In genomic region chr6:75602164-75602896, GRCh38 we compare ENCODE assay signal across 1 cellular context.
TF ChIP-seq lines count a peak whose summit lies in the region.

No MANE protein-coding gene starts in this region.

TF ChIP-seq in HEK293, 187 proteins besides CTCF, POLR2A, EP300 and RAD21 (continued from another document and continues in another):
- TF ChIP-seq, protein P1, sequence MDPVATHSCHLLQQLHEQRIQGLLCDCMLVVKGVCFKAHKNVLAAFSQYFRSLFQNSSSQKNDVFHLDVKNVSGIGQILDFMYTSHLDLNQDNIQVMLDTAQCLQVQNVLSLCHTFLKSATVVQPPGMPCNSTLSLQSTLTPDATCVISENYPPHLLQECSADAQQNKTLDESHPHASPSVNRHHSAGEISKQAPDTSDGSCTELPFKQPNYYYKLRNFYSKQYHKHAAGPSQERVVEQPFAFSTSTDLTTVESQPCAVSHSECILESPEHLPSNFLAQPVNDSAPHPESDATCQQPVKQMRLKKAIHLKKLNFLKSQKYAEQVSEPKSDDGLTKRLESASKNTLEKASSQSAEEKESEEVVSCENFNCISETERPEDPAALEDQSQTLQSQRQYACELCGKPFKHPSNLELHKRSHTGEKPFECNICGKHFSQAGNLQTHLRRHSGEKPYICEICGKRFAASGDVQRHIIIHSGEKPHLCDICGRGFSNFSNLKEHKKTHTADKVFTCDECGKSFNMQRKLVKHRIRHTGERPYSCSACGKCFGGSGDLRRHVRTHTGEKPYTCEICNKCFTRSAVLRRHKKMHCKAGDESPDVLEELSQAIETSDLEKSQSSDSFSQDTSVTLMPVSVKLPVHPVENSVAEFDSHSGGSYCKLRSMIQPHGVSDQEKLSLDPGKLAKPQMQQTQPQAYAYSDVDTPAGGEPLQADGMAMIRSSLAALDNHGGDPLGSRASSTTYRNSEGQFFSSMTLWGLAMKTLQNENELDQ (tag by site-specific recombination; IDR thresholded peaks at IDR 0.05; ENCODE audit: low read depth), result no peak
- no peak for TF ChIP-seq ZNF266 (tag by site-specific recombination; IDR thresholded peaks at IDR 0.05; ENCODE audit: low read depth)
- TF ChIP-seq, protein P2, sequence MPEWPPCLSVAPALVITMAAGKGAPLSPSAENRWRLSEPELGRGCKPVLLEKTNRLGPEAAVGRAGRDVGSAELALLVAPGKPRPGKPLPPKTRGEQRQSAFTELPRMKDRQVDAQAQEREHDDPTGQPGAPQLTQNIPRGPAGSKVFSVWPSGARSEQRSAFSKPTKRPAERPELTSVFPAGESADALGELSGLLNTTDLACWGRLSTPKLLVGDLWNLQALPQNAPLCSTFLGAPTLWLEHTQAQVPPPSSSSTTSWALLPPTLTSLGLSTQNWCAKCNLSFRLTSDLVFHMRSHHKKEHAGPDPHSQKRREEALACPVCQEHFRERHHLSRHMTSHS (tag by site-specific recombination; IDR thresholded peaks at IDR 0.05), result no peak
- no peak for TF ChIP-seq ZNF677 (tag by site-specific recombination; IDR thresholded peaks at IDR 0.05)
- TF ChIP-seq ZNF571 (tag by site-specific recombination; IDR thresholded peaks at IDR 0.05), result no peak
- 0 out of 2 replicates have a peak, but pooled peaks have one; percentile 8 for TF ChIP-seq ZNF391 (tag by site-specific recombination; IDR thresholded peaks at IDR 0.05; ENCODE audit: borderline replicate concordance, low read depth)
- TF ChIP-seq SETDB1 (IDR thresholded peaks at IDR 0.05; ENCODE audit: insufficient read length, low read length), result no peak
- no peak for TF ChIP-seq PRDM6 (tag by site-specific recombination; IDR thresholded peaks at IDR 0.05)
- peak; percentile 27; the same call in 1 of the 2 replicates for TF ChIP-seq KLF7 (tag by site-specific recombination; IDR thresholded peaks at IDR 0.05; ENCODE audit: borderline replicate concordance)
- no peak for TF ChIP-seq ZNF324 (tag by site-specific recombination; IDR thresholded peaks at IDR 0.05)
- TF ChIP-seq KLF10 (tag by site-specific recombination; IDR thresholded peaks at IDR 0.05), result no peak
- no peak for TF ChIP-seq PRDM1 (tag by site-specific recombination; IDR thresholded peaks at IDR 0.05)
- TF ChIP-seq ZNF239 (tag by site-specific recombination; IDR thresholded peaks at IDR 0.05), result no peak
- TF ChIP-seq KLF16 (tag by site-specific recombination; IDR thresholded peaks at IDR 0.05), result peak; percentile 73
- no peak; the same call in 1 of the 2 replicates for TF ChIP-seq GLI4 (tag by site-specific recombination; IDR thresholded peaks at IDR 0.05)
- no peak for TF ChIP-seq ZNF184 (tag by site-specific recombination; IDR thresholded peaks at IDR 0.05)
- peak; percentile 89 for TF ChIP-seq YY1 (tag by site-specific recombination; IDR thresholded peaks at IDR 0.05)
- peak; percentile 66 for TF ChIP-seq ZNF600 (tag by site-specific recombination; IDR thresholded peaks at IDR 0.05)
- TF ChIP-seq ZNF530 (tag by site-specific recombination; IDR thresholded peaks at IDR 0.05; ENCODE audit: low read depth), result no peak
- TF ChIP-seq BCL11A (tag by site-specific recombination; IDR thresholded peaks at IDR 0.05; ENCODE audit: low read depth), result no peak
- no peak for TF ChIP-seq ZNF791 (tag by site-specific recombination; IDR thresholded peaks at IDR 0.05)
- TF ChIP-seq, protein P3, sequence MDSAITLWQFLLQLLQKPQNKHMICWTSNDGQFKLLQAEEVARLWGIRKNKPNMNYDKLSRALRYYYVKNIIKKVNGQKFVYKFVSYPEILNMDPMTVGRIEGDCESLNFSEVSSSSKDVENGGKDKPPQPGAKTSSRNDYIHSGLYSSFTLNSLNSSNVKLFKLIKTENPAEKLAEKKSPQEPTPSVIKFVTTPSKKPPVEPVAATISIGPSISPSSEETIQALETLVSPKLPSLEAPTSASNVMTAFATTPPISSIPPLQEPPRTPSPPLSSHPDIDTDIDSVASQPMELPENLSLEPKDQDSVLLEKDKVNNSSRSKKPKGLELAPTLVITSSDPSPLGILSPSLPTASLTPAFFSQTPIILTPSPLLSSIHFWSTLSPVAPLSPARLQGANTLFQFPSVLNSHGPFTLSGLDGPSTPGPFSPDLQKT (IDR thresholded peaks at IDR 0.05; ENCODE audit: borderline replicate concordance, low read depth, low read length), result no peak
- TF ChIP-seq ZNF521 (tag by site-specific recombination; IDR thresholded peaks at IDR 0.05), result no peak
- TF ChIP-seq SCRT2 (tag by site-specific recombination; IDR thresholded peaks at IDR 0.05), result no peak
- no peak for TF ChIP-seq ZNF366 (tag by site-specific recombination; conservative IDR thresholded peaks at IDR 0.05)
- peak; percentile 27; the same call in 1 of the 2 replicates for TF ChIP-seq ZBTB7A (tag by site-specific recombination; IDR thresholded peaks at IDR 0.05; ENCODE audit: low read depth)
- TF ChIP-seq ZFP3 (tag by site-specific recombination; IDR thresholded peaks at IDR 0.05; ENCODE audit: low read depth), result no peak
- TF ChIP-seq ZNF223 (tag by site-specific recombination; IDR thresholded peaks at IDR 0.05), result no peak
- 0 out of 2 replicates have a peak, but pooled peaks have one; percentile 9 for TF ChIP-seq ZNF174 (tag by site-specific recombination; IDR thresholded peaks at IDR 0.05)
- TF ChIP-seq ZNF114 (tag by site-specific recombination; IDR thresholded peaks at IDR 0.05), result no peak
- TF ChIP-seq ZEB2 (tag by site-specific recombination; IDR thresholded peaks at IDR 0.05), result peak; percentile 43
- peak; percentile 48; the same call in 1 of the 2 replicates for TF ChIP-seq ZBTB17 (tag by site-specific recombination; IDR thresholded peaks at IDR 0.05)
- TF ChIP-seq ZNF670 (tag by site-specific recombination; IDR thresholded peaks at IDR 0.05; ENCODE audit: low read depth), result no peak
- TF ChIP-seq HOXC10 (CRISPR knock-in tag; IDR thresholded peaks at IDR 0.05), result peak; percentile 93
- no peak for TF ChIP-seq ZNF707 (tag by site-specific recombination; IDR thresholded peaks at IDR 0.05)
- TF ChIP-seq, protein P4, sequence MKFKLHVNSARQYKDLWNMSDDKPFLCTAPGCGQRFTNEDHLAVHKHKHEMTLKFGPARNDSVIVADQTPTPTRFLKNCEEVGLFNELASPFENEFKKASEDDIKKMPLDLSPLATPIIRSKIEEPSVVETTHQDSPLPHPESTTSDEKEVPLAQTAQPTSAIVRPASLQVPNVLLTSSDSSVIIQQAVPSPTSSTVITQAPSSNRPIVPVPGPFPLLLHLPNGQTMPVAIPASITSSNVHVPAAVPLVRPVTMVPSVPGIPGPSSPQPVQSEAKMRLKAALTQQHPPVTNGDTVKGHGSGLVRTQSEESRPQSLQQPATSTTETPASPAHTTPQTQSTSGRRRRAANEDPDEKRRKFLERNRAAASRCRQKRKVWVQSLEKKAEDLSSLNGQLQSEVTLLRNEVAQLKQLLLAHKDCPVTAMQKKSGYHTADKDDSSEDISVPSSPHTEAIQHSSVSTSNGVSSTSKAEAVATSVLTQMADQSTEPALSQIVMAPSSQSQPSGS (tag by site-specific recombination; IDR thresholded peaks at IDR 0.05; ENCODE audit: low read depth), result no peak
- TF ChIP-seq ZNF2 (tag by site-specific recombination; IDR thresholded peaks at IDR 0.05), result peak; percentile 52; the same call in 1 of the 2 replicates
- TF ChIP-seq, protein P5, sequence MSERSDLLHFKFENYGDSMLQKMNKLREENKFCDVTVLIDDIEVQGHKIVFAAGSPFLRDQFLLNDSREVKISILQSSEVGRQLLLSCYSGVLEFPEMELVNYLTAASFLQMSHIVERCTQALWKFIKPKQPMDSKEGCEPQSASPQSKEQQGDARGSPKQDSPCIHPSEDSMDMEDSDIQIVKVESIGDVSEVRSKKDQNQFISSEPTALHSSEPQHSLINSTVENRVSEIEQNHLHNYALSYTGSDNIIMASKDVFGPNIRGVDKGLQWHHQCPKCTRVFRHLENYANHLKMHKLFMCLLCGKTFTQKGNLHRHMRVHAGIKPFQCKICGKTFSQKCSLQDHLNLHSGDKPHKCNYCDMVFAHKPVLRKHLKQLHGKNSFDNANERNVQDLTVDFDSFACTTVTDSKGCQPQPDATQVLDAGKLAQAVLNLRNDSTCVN (tag by site-specific recombination; optimal IDR thresholded peaks at IDR 0.05), result peak; percentile 95
- no peak for TF ChIP-seq ZNF529 (tag by site-specific recombination; IDR thresholded peaks at IDR 0.05; ENCODE audit: insufficient replicate concordance)
- no peak for TF ChIP-seq ZNF776 (tag by site-specific recombination; IDR thresholded peaks at IDR 0.05; ENCODE audit: borderline replicate concordance)
- no peak for TF ChIP-seq ZNF555 (tag by site-specific recombination; conservative IDR thresholded peaks at IDR 0.05)
- no peak for TF ChIP-seq ZNF654 (tag by site-specific recombination; IDR thresholded peaks at IDR 0.05; ENCODE audit: low read depth)
- TF ChIP-seq IKZF3 (tag by site-specific recombination; IDR thresholded peaks at IDR 0.05), result no peak
- no peak for TF ChIP-seq BCL11B (tag by site-specific recombination; IDR thresholded peaks at IDR 0.05; ENCODE audit: low read depth)
- TF ChIP-seq ZFP37 (tag by site-specific recombination; IDR thresholded peaks at IDR 0.05), result no peak; the same call in 1 of the 2 replicates
- 0 out of 2 replicates have a peak, but pooled peaks have one; percentile 53 for TF ChIP-seq ZSCAN16 (tag by site-specific recombination; IDR thresholded peaks at IDR 0.05)
- no peak for TF ChIP-seq ZNF596 (tag by site-specific recombination; IDR thresholded peaks at IDR 0.05)
- no peak for TF ChIP-seq ZNF548 (tag by site-specific recombination; IDR thresholded peaks at IDR 0.05)
- no peak for TF ChIP-seq ZNF16 (tag by site-specific recombination; IDR thresholded peaks at IDR 0.05; ENCODE audit: low read depth)
- no peak; the same call in 1 of the 2 replicates for TF ChIP-seq ZNF843 (tag by site-specific recombination; IDR thresholded peaks at IDR 0.05)
- no peak for TF ChIP-seq SP7 (tag by site-specific recombination; IDR thresholded peaks at IDR 0.05)
- no peak for TF ChIP-seq ZNF426 (tag by site-specific recombination; IDR thresholded peaks at IDR 0.05)
- peak; percentile 12; the same call in 1 of the 2 replicates for TF ChIP-seq ZBTB48 (tag by site-specific recombination; IDR thresholded peaks at IDR 0.05)
- TF ChIP-seq, protein P6, sequence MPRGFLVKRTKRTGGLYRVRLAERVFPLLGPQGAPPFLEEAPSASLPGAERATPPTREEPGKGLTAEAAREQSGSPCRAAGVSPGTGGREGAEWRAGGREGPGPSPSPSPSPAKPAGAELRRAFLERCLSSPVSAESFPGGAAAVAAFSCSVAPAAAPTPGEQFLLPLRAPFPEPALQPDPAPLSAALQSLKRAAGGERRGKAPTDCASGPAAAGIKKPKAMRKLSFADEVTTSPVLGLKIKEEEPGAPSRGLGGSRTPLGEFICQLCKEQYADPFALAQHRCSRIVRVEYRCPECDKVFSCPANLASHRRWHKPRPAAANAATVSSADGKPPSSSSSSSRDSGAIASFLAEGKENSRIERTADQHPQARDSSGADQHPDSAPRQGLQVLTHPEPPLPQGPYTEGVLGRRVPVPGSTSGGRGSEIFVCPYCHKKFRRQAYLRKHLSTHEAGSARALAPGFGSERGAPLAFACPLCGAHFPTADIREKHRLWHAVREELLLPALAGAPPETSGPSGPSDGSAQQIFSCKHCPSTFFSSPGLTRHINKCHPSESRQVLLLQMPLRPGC (tag by site-specific recombination; IDR thresholded peaks at IDR 0.05), result no peak
- TF ChIP-seq ZNF624 (tag by site-specific recombination; IDR thresholded peaks at IDR 0.05), result no peak
- no peak for TF ChIP-seq ZNF350 (tag by site-specific recombination; IDR thresholded peaks at IDR 0.05)
- TF ChIP-seq ZNF26 (tag by site-specific recombination; IDR thresholded peaks at IDR 0.05), result no peak
- TF ChIP-seq SP3 (tag by site-specific recombination; IDR thresholded peaks at IDR 0.05), result peak; percentile 33
